ENCODE assay signal across 25 cellular contexts in the genomic region with DNA sequence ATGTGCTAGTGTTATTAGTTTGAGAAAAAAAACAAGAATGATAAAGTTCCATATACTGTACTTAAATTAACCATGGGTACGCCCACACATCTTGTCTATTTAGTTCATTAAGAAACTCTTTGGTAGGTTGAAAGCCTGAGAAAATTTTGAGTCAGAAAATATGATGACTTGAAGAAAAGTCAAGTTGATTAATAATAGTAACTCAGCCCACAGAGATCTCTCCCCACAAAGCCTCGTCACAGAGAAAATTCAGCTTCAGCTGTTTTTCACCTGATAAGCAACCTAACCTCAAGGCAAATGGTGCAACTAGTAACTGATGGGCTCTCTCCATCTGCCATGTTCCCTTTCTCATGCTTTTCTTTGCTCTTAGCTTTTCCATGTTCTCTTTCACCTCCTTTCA.
"Had no signal": no experiment of that assay in that cellular context is flagged by ENCODE, and none has a peak within 500 bp of the region (broad histone marks: within the 10 kb centered on the region; RNA-seq: fewer than 3 reads in every experiment).

No MANE protein-coding gene starts in this region.

- H3K27ac Mint-ChIP-seq: T-helper 1 cell treated with Interleukin-12 subunit alpha and Interleukin-12 subunit beta and Interleukin-4 antibody, amounts not matched to agents 30 μg/mL and 1 μg/mL, for 36 hours; WTC11 had no signal

- DNase-seq: activated CD4-positive, alpha-beta T cell treated with anti-CD3 and anti-CD28 coated beads, Interleukin-2, amount 50 U/mL, for 48 hours; activated gamma-delta T cell treated with Interleukin-2 at 50 U/mL for 16 hours; activated naive CD4-positive, alpha-beta T cell treated with anti-CD3 and anti-CD28 coated beads, Interleukin-2, amount 50 U/mL, for 16 hours; activated T-cell treated with anti-CD3 and anti-CD28 coated beads for 4 hours; brain microvascular endothelial cell; MG63; MV-4-11; NCI-H1092 treated with DMSO at 0.1 percent for 48 hours; NCI-H1417 treated with DMSO at 0.1 percent for 48 hours; NCI-H1694; NCI-H2029; NCI-H2107; NCI-H2171 treated with DMSO at 0.1 percent for 48 hours; NCI-H345; NCI-H510A; NCI-H526 treated with DMSO at 0.1 percent for 48 hours; NCI-H82; NK-92 treated with Interleukin-12 subunit alpha and Interleukin-12 subunit beta, amount 100 ng/mL, for 24 hours; Peyer's patch; SHP77; T-helper 9 cell had no signal

- H3K36me3 ChIP-seq: brain microvascular endothelial cell, cardiac muscle cell, MG63, Peyer's patch, SJSA1 had no signal

- H3K9me3 Mint-ChIP-seq: T-helper 1 cell treated with Interleukin-12 subunit alpha and Interleukin-12 subunit beta and Interleukin-4 antibody, amounts not matched to agents 30 μg/mL and 1 μg/mL, for 36 hours had no signal

- H3K4me1 Mint-ChIP-seq: WTC11 had no signal

- H3K4me3 Mint-ChIP-seq: T-helper 1 cell treated with Interleukin-12 subunit alpha and Interleukin-12 subunit beta and Interleukin-4 antibody, amounts not matched to agents 30 μg/mL and 1 μg/mL, for 36 hours; WTC11 had no signal

- H3K4me1 ChIP-seq: Peyer's patch, SJSA1 had no signal

- H3K27me3 ChIP-seq: brain microvascular endothelial cell, cardiac muscle cell, MG63, Peyer's patch, SJSA1 had no signal

- ATAC-seq: WTC11 had no signal

- H3K36me3 Mint-ChIP-seq: WTC11 had no signal

- H3K27ac ChIP-seq: brain microvascular endothelial cell, cardiac muscle cell, Peyer's patch, SJSA1 had no signal

- H3K9me3 ChIP-seq: MG63, Peyer's patch, SJSA1 had no signal

- H3K4me3 ChIP-seq: cardiac muscle cell, MG63, Peyer's patch, SJSA1 had no signal
